Comparison of ENCODE assay signal across 19 cellular contexts in the genomic region with DNA sequence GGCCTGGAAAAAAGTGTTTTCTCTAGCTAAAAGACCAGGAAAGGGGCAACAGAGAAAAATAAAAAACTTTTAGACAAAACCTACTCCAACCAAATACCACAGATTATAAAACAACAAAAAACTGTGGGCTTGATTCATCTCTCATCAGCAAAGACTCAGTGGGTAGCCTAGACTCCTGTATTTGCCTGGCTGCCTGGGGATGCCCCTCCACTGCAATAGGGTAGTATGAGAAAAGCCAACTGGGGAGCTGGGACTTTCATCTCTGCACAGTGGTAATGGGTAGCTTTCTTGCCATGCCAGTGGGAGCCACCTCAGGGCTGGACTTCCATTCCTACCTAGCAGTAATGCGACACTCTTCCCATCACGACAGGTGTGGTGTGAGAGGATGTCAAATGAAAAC. TPM values are rescaled to one million over a fixed set of nuclear protein-coding genes. Genes with fewer than 3 reads are reported as not detected.
DNase-seq lines count a peak whose midpoint lies in the region; ATAC-seq and TF ChIP-seq lines count a peak whose summit lies in the region.
"Had no signal": no experiment of that assay in that cellular context is flagged by ENCODE, and none has a peak within 500 bp of the region (broad histone marks: within the 10 kb centered on the region; RNA-seq: fewer than 3 reads in every experiment).

No MANE protein-coding gene starts in this region.

- H3K27ac ChIP-seq in substantia nigra (ENCODE audit: low read depth, low read length, poor library complexity, severe bottlenecking) (no peak overlapping the region), gastroesophageal sphincter (no peak overlapping the region)
- H3K27ac ChIP-seq: BLaER1, GM23248 had no signal

- H3K4me3 Mint-ChIP-seq in activated T-cell treated with anti-CD3 and anti-CD28 coated beads, Interleukin-2, amount 50 U/mL, for 72 hours: no peak overlapping the region
- no peak overlapping the region for H3K4me3 Mint-ChIP-seq in activated T-cell treated with anti-CD3 and anti-CD28 coated beads, Interleukin-2, amount 50 U/mL, for 24 hours
- no peak overlapping the region for H3K4me3 Mint-ChIP-seq in activated T-helper 1 cell treated with anti-CD3 and anti-CD28 coated beads, Interleukin-12 subunit alpha, Interleukin-12 subunit beta, Interleukin-2, Interleukin-4 antibody, amounts not matched to agents 30 ng/mL and 10 ng/mL and 1 ng/mL, durations not matched to agents 14 hours and 24 hours and 36 hours
- no peak overlapping the region for H3K4me3 Mint-ChIP-seq in memory B cell
- no peak overlapping the region for H3K4me3 Mint-ChIP-seq in stimulated activated naive B cell treated with anti-CD40 and anti-IgM and Interleukin-4, amounts not matched to agents 10 μg/mL and 1 μg/mL and 100 μg/mL, for 72 hours
- H3K4me3 Mint-ChIP-seq: CD14-positive monocyte; CD8-positive, alpha-beta T cell had no signal

- intact Hi-C loops in activated T-helper 1 cell treated with anti-CD3 and anti-CD28 coated beads, Interleukin-12 subunit alpha, Interleukin-12 subunit beta, Interleukin-2, Interleukin-4 antibody, amounts not matched to agents 30 ng/mL and 10 ng/mL and 1 ng/mL, durations not matched to agents 14 hours and 24 hours and 36 hours (cut with micrococcal nuclease): loop anchor here (10.0 kb wide), 2 partner anchors 225 to 285 kb away; partner anchors contain the start of gene CARD19

- no peak overlapping the region for H3K4me3 ChIP-seq in gastroesophageal sphincter
- H3K4me3 ChIP-seq: BLaER1, GM23248 had no signal

- ATAC-seq in activated T-cell treated with anti-CD3 and anti-CD28 coated beads, Interleukin-2, amount 50 U/mL, for 72 hours (replicated peaks in 1 of 2): peak; percentile 45 to 47
- ATAC-seq in memory B cell (ENCODE audit: low read depth) (no peak), gastroesophageal sphincter (no peak), HG02870 (IDR thresholded peaks at IDR 0.05; ENCODE audit: unreplicated experiment) (no peak)
- ATAC-seq in stimulated activated naive B cell treated with anti-CD40 and anti-IgM and Interleukin-4, amounts not matched to agents 10 μg/mL and 1 μg/mL and 100 μg/mL, for 72 hours (replicated peaks): no peak
- ATAC-seq: CD8-positive, alpha-beta T cell had no signal

- no peaks in the 10 kb centered on the region for H3K27me3 Mint-ChIP-seq in activated T-cell treated with anti-CD3 and anti-CD28 coated beads, Interleukin-2, amount 50 U/mL, for 72 hours (ENCODE audit: low read depth)
- no peaks in the 10 kb centered on the region for H3K27me3 Mint-ChIP-seq in activated T-cell treated with anti-CD3 and anti-CD28 coated beads, Interleukin-2, amount 50 U/mL, for 24 hours
- no peaks in the 10 kb centered on the region for H3K27me3 Mint-ChIP-seq in activated T-helper 1 cell treated with anti-CD3 and anti-CD28 coated beads, Interleukin-12 subunit alpha, Interleukin-12 subunit beta, Interleukin-2, Interleukin-4 antibody, amounts not matched to agents 30 ng/mL and 10 ng/mL and 1 ng/mL, durations not matched to agents 14 hours and 24 hours and 36 hours (ENCODE audit: insufficient read depth)
- H3K27me3 Mint-ChIP-seq in memory B cell: no peaks in the 10 kb centered on the region
- no peaks in the 10 kb centered on the region for H3K27me3 Mint-ChIP-seq in stimulated activated naive B cell treated with anti-CD40 and anti-IgM and Interleukin-4, amounts not matched to agents 10 μg/mL and 1 μg/mL and 100 μg/mL, for 72 hours

- TF ChIP-seq POLR2A in gastroesophageal sphincter (IDR thresholded peaks at IDR 0.05): no peak

- no peak for TF ChIP-seq EP300 in gastroesophageal sphincter (IDR thresholded peaks at IDR 0.05)

- 92 to 100% methylated on average over 2 of the region's 2 CpGs for WGBS in gastroesophageal sphincter (ENCODE audit: low coverage in 1 of 2), 2 donors

- no peak for DNase-seq in activated T-cell treated with anti-CD3 and anti-CD28 coated beads, Interleukin-2, amount 50 U/mL, for 72 hours
- DNase-seq in activated T-cell treated with anti-CD3 and anti-CD28 coated beads, Interleukin-2, amount 50 U/mL, for 24 hours: no peak
- DNase-seq in activated T-helper 1 cell treated with anti-CD3 and anti-CD28 coated beads, Interleukin-12 subunit alpha, Interleukin-12 subunit beta, Interleukin-2, Interleukin-4 antibody, amounts not matched to agents 30 ng/mL and 10 ng/mL and 1 ng/mL, durations not matched to agents 14 hours and 24 hours and 36 hours (ENCODE audit: low spot score): no peak
- DNase-seq in memory B cell (ENCODE audit: low spot score in 2 of 2) (no peak), substantia nigra (lab: John Stamatoyannopoulos, UW) (no peak)
- DNase-seq in stimulated activated naive B cell treated with anti-CD40 and anti-IgM and Interleukin-4, amounts not matched to agents 10 μg/mL and 1 μg/mL and 100 μg/mL, for 72 hours: no peak
- DNase-seq: 8988T; Calu3; CD8-positive, alpha-beta T cell; DMS53; DND-41; EL; GM23248; HCEC 1CT; IMR-90 had no signal

- peak overlapping the region; percentile 25 for H3K27ac Mint-ChIP-seq in activated T-cell treated with anti-CD3 and anti-CD28 coated beads, Interleukin-2, amount 50 U/mL, for 72 hours
- no peak overlapping the region for H3K27ac Mint-ChIP-seq in activated T-cell treated with anti-CD3 and anti-CD28 coated beads, Interleukin-2, amount 50 U/mL, for 24 hours
- H3K27ac Mint-ChIP-seq in activated T-helper 1 cell treated with anti-CD3 and anti-CD28 coated beads, Interleukin-12 subunit alpha, Interleukin-12 subunit beta, Interleukin-2, Interleukin-4 antibody, amounts not matched to agents 30 ng/mL and 10 ng/mL and 1 ng/mL, durations not matched to agents 14 hours and 24 hours and 36 hours: peak overlapping the region; percentile 71
- H3K27ac Mint-ChIP-seq in memory B cell: peak overlapping the region; percentile 53
- H3K27ac Mint-ChIP-seq in stimulated activated naive B cell treated with anti-CD40 and anti-IgM and Interleukin-4, amounts not matched to agents 10 μg/mL and 1 μg/mL and 100 μg/mL, for 72 hours: peak overlapping the region; percentile 5
- H3K27ac Mint-ChIP-seq: CD8-positive, alpha-beta T cell had no signal

- peaks cover 48% of the 10 kb centered on the region for H3K4me1 Mint-ChIP-seq in activated T-cell treated with anti-CD3 and anti-CD28 coated beads, Interleukin-2, amount 50 U/mL, for 72 hours (ENCODE audit: low read depth)
- H3K4me1 Mint-ChIP-seq in activated T-cell treated with anti-CD3 and anti-CD28 coated beads, Interleukin-2, amount 50 U/mL, for 24 hours (ENCODE audit: low read depth): peaks cover 49% of the 10 kb centered on the region
- peaks cover 36% of the 10 kb centered on the region for H3K4me1 Mint-ChIP-seq in activated T-helper 1 cell treated with anti-CD3 and anti-CD28 coated beads, Interleukin-12 subunit alpha, Interleukin-12 subunit beta, Interleukin-2, Interleukin-4 antibody, amounts not matched to agents 30 ng/mL and 10 ng/mL and 1 ng/mL, durations not matched to agents 14 hours and 24 hours and 36 hours (ENCODE audit: low read depth)
- H3K4me1 Mint-ChIP-seq in memory B cell: peaks cover 18% of the 10 kb centered on the region
- H3K4me1 Mint-ChIP-seq in stimulated activated naive B cell treated with anti-CD40 and anti-IgM and Interleukin-4, amounts not matched to agents 10 μg/mL and 1 μg/mL and 100 μg/mL, for 72 hours: peaks cover 18 to 40% of the 10 kb centered on the region in 2 donors

- no peaks in the 10 kb centered on the region for H3K9me3 ChIP-seq in gastroesophageal sphincter

- H3K36me3 ChIP-seq in gastroesophageal sphincter: peaks cover 0 to 47% of the 10 kb centered on the region in 2 donors

- peaks cover 13 to 30% of the 10 kb centered on the region in 2 donors for H3K36me3 Mint-ChIP-seq in activated T-cell treated with anti-CD3 and anti-CD28 coated beads, Interleukin-2, amount 50 U/mL, for 72 hours (ENCODE audit: insufficient read depth in 2 of 2)
- peaks cover 86% of the 10 kb centered on the region for H3K36me3 Mint-ChIP-seq in activated T-cell treated with anti-CD3 and anti-CD28 coated beads, Interleukin-2, amount 50 U/mL, for 24 hours (ENCODE audit: low read depth)
- peaks cover 56% of the 10 kb centered on the region for H3K36me3 Mint-ChIP-seq in activated T-helper 1 cell treated with anti-CD3 and anti-CD28 coated beads, Interleukin-12 subunit alpha, Interleukin-12 subunit beta, Interleukin-2, Interleukin-4 antibody, amounts not matched to agents 30 ng/mL and 10 ng/mL and 1 ng/mL, durations not matched to agents 14 hours and 24 hours and 36 hours (ENCODE audit: low read depth)
- peaks cover 41% of the 10 kb centered on the region for H3K36me3 Mint-ChIP-seq in memory B cell
- peaks cover 30 to 49% of the 10 kb centered on the region in 2 donors for H3K36me3 Mint-ChIP-seq in stimulated activated naive B cell treated with anti-CD40 and anti-IgM and Interleukin-4, amounts not matched to agents 10 μg/mL and 1 μg/mL and 100 μg/mL, for 72 hours

- peaks cover 3% of the 10 kb centered on the region in 2 donors for H3K9me3 Mint-ChIP-seq in activated T-cell treated with anti-CD3 and anti-CD28 coated beads, Interleukin-2, amount 50 U/mL, for 72 hours
- no peaks in the 10 kb centered on the region for H3K9me3 Mint-ChIP-seq in activated T-cell treated with anti-CD3 and anti-CD28 coated beads, Interleukin-2, amount 50 U/mL, for 24 hours
- peaks cover 21% of the 10 kb centered on the region for H3K9me3 Mint-ChIP-seq in activated T-helper 1 cell treated with anti-CD3 and anti-CD28 coated beads, Interleukin-12 subunit alpha, Interleukin-12 subunit beta, Interleukin-2, Interleukin-4 antibody, amounts not matched to agents 30 ng/mL and 10 ng/mL and 1 ng/mL, durations not matched to agents 14 hours and 24 hours and 36 hours
- H3K9me3 Mint-ChIP-seq in memory B cell: no peaks in the 10 kb centered on the region
- H3K9me3 Mint-ChIP-seq in stimulated activated naive B cell treated with anti-CD40 and anti-IgM and Interleukin-4, amounts not matched to agents 10 μg/mL and 1 μg/mL and 100 μg/mL, for 72 hours: peaks cover 0 to 3% of the 10 kb centered on the region in 2 donors

- no peak for TF ChIP-seq CTCF in gastroesophageal sphincter (IDR thresholded peaks at IDR 0.05)

- no peaks in the 10 kb centered on the region for H3K27me3 ChIP-seq in gastroesophageal sphincter
- H3K27me3 ChIP-seq: BLaER1 had no signal

- H3K4me1 ChIP-seq in gastroesophageal sphincter: no peaks in the 10 kb centered on the region

RNA-seq across cellular contexts. Expression of gene ZNF484, which starts 7.5 kb away (rescaled TPM):
- 10 to 100 TPM; 10.7 to 10.8 TPM for total RNA-seq in activated T-cell treated with anti-CD3 and anti-CD28 coated beads, Interleukin-2, amount 50 U/mL, for 72 hours
- 7.2 and 8.1 TPM in 2 replicates for total RNA-seq in activated T-helper 1 cell treated with anti-CD3 and anti-CD28 coated beads, Interleukin-12 subunit alpha, Interleukin-12 subunit beta, Interleukin-2, Interleukin-4 antibody, amounts not matched to agents 30 ng/mL and 10 ng/mL and 1 ng/mL, durations not matched to agents 14 hours and 24 hours and 36 hours
- total RNA-seq in gastroesophageal sphincter: 10 to 100 TPM in 3 of 4 donors, 1 to 10 TPM in 1; 10.0 to 14.3 (median 13.1) TPM

Comparison
In these comparisons a context has a peak if more than half of its experiments do, and no peak if none do; other contexts are left out.
1. ATAC-seq: peak in activated T-cell treated with anti-CD3 and anti-CD28 coated beads, Interleukin-2, amount 50 U/mL, for 72 hours (2 of 2); none in memory B cell (single experiment), stimulated activated naive B cell treated with anti-CD40 and anti-IgM and Interleukin-4, amounts not matched to agents 10 μg/mL and 1 μg/mL and 100 μg/mL, for 72 hours (0 of 2), gastroesophageal sphincter (single experiment) and HG02870 (single experiment).